In the genomic region with DNA sequence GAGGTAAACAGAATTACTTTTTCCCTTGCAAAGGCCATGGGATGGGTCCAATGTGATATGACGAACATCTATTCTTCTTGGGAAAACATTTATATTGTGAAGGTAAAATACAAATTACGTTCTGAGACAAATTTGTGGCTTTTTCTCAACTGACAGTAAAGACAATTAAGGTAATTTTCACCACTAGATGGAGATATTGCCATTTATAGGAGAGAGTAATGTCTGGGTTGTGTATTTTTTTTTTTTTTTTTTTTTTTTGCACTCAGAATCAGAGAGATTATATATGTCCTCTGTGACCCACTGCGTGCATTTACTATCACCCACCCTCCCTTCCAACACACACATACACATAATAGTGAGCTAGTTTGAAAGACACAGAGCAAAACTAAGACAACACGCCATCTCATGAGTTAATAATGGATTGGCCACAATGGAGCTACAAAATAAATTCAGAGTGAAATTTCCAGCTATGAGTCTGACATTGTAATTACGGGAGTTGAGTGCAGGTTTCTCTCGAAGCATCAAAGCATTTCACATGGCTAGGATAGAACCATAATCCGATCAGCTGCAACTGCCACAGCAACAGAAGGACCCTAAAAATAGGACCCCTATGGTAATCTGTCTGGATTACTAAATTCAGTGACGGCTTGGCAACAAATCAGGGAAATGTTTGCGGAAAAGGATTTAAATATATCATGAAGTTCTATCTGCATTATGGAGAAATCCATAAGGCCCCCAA, we compare ENCODE assay signal across 8 cellular contexts. TPM values are rescaled to one million over a fixed set of nuclear protein-coding genes. Genes with fewer than 3 reads are reported as not detected.
A peak's percentile ranks its signal among the peaks of the same experiment; 100 is the strongest.
DNase-seq lines count a peak whose midpoint lies in the region; ATAC-seq, FAIRE-seq and TF ChIP-seq lines count a peak whose summit lies in the region.

No MANE protein-coding gene starts in this region.

- no peak for TF ChIP-seq POLR2A in H54 (IDR thresholded peaks at IDR 0.05; ENCODE audit: low read depth, low read length)

- peak; percentile 55 for TF ChIP-seq CTCF in D721Med (IDR thresholded peaks at IDR 0.05; ENCODE audit: insufficient read depth, missing control alignments)
- TF ChIP-seq CTCF in cardiac fibroblast (IDR thresholded peaks at IDR 0.05; ENCODE audit: low read depth, low read length) = peak; percentile 43

- ATAC-seq in GM18873 (IDR thresholded peaks at IDR 0.05; ENCODE audit: low FRiP score, unreplicated experiment) = no peak

- H3K4me3 ChIP-seq in cardiac fibroblast (replicated peaks in 1 of 2; ENCODE audit: low read depth in 2 of 2, low read length in 2 of 2) = no peak overlapping the region

- peak; percentile 96 for FAIRE-seq in D721Med (lab: Jason Lieb, UNC)
- FAIRE-seq in H54 (lab: Jason Lieb, UNC) = peak; percentile 95

- DNase-seq in D721Med (ENCODE audit: insufficient read length, low spot score) = no peak
- DNase-seq in H54 (ENCODE audit: insufficient read length, low spot score) = no peak
- peak; percentile 71 for DNase-seq in NCI-H69 (lab: John Stamatoyannopoulos, UW)
- DNase-seq in cardiac fibroblast (ENCODE audit: low read depth in 2 of 2) = peak; percentile 55 to 62
- peak; percentile 33 for DNase-seq in myocyte (ENCODE audit: low read depth)
- no peak for DNase-seq in ureter (ENCODE audit: low spot score)
- DNase-seq in HK-2 (ENCODE audit: unreplicated experiment) = no peak

RNA-seq across cellular contexts. Expression of a gene that starts 49.2 kb away (rescaled TPM):
- total RNA-seq in myocyte (171 and 372 TPM in 2 replicates), ureter (175 TPM)
- polyA plus RNA-seq in myocyte (2012) = 245 TPM

Comparison
In these comparisons a context has a peak if more than half of its experiments do, and no peak if none do; other contexts are left out.
1. DNase-seq: peak in NCI-H69 (single experiment), cardiac fibroblast (2 of 2) and myocyte (single experiment); none in D721Med (single experiment), H54 (single experiment), ureter (single experiment) and HK-2 (single experiment).